In the genomic region with DNA sequence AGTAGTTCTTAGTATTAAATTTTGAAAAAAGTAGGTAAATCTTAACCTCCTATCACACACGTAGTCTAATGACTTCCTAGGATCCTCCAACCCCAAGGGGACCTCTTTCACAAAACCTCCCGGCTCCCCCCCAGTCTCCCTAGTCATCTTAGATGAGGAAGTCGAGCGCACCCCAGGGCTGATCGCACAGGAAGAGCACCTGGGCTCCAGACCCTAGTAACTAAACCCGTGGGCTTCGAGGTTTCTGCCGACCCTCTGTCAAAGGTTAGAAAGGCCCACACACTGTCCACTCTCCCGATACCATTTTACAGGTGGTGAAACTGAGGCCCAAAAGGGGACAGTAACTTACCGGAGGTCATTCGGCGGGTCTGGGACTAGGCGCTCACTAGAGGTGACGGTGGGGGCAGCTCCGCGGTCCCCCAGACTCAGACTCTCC, we compare ENCODE assay signal across 7 cellular contexts. TPM values are rescaled to one million over a fixed set of nuclear protein-coding genes. Genes with fewer than 3 reads are reported as not detected.
DNase-seq lines count a peak whose midpoint lies in the region; ATAC-seq and FAIRE-seq lines count a peak whose summit lies in the region.

No MANE protein-coding gene starts in this region.

- ATAC-seq in GM18867 (IDR thresholded peaks at IDR 0.05; ENCODE audit: unreplicated experiment) = peak; percentile 13
- ATAC-seq in HG03095 (IDR thresholded peaks at IDR 0.05; ENCODE audit: unreplicated experiment) = peak; percentile 11

- no peak for FAIRE-seq in small intestine (lab: Jason Lieb, UNC)

- peak; percentile 66 for DNase-seq in RPMI8226
- DNase-seq in iPS DF 6.9 (ENCODE audit: low read depth, low spot score) = no peak
- peak; percentile 49 for DNase-seq in small intestine
- no peak for DNase-seq in OCI-M2 (lab: John Stamatoyannopoulos, UW; ENCODE audit: unreplicated experiment)

- WGBS in iPS DF 6.9 (ENCODE audit: insufficient coverage, insufficient read length) = no CpG with 5 or more reads among the region's 16 CpGs
- 0 to 1% (median 0%) methylated on average over 15 to 16 of the region's 16 CpGs for WGBS in small intestine, 3 donors

- H3K4me1 ChIP-seq in iPS DF 6.9 (ENCODE audit: control insufficient read depth, insufficient read depth, low read length) = peaks cover 2% of the 10 kb centered on the region; the same call in 1 of the 2 replicates
- H3K4me1 ChIP-seq in small intestine (ENCODE audit: control insufficient read depth in 2 of 2, insufficient read depth in 1 of 2, low read depth in 1 of 2, low read length in 1 of 2) = peaks cover 3 to 8% of the 10 kb centered on the region in 2 donors

- H3K27ac ChIP-seq in angular gyrus (ENCODE audit: low read depth, low read length) (peak overlapping the region; percentile 79), iPS DF 6.9 (ENCODE audit: low read length) (no peak overlapping the region), small intestine (ENCODE audit: low read depth in 1 of 2, low read length in 1 of 2) (peak overlapping the region; percentile 79 to 86)

- H3K9me3 ChIP-seq in iPS DF 6.9 (ENCODE audit: control insufficient read depth, insufficient read depth, low read length) (no peaks in the 10 kb centered on the region), small intestine (ENCODE audit: control insufficient read depth, low read depth) (no peaks in the 10 kb centered on the region)

- H3K36me3 ChIP-seq in iPS DF 6.9 (ENCODE audit: control insufficient read depth, insufficient read depth, low read length) (peaks cover 7% of the 10 kb centered on the region; the same call in 1 of the 2 replicates), small intestine (ENCODE audit: control insufficient read depth in 2 of 2, insufficient read depth in 2 of 2, low read length in 2 of 2) (peaks cover 7% of the 10 kb centered on the region in 2 donors)

- H3K4me3 ChIP-seq in iPS DF 6.9 (ENCODE audit: low read length) (peak overlapping the region; percentile 77), small intestine (ENCODE audit: low read depth in 1 of 2, low read length in 2 of 2) (peak overlapping the region; percentile 52 to 79)

- H3K27me3 ChIP-seq in iPS DF 6.9 (ENCODE audit: control insufficient read depth, insufficient read depth, low read length) (no peaks in the 10 kb centered on the region), small intestine (ENCODE audit: control insufficient read depth in 2 of 2, insufficient read depth in 2 of 2, low read length in 2 of 2) (no peaks in the 10 kb centered on the region)

RNA-seq across cellular contexts. Expression of a gene that starts 0.3 kb away (rescaled TPM):
- 10 to 100 TPM; 17.0 to 27.1 (median 17.9) TPM for polyA plus RNA-seq in small intestine

RNA-seq across cellular contexts. Expression of a gene that starts 0.6 kb away (rescaled TPM):
- 1 to 10 TPM; 5.1 to 9.7 (median 8.4) TPM for polyA plus RNA-seq in small intestine

RNA-seq across cellular contexts. Expression of a gene that starts 11.0 kb away (rescaled TPM):
- under 1 TPM; 0.04 to 0.67 (median 0.27) TPM for polyA plus RNA-seq in small intestine

Comparison
In these comparisons a context has a peak if more than half of its experiments do, and no peak if none do; other contexts are left out.
1. DNase-seq: peak in RPMI8226 (single experiment) and small intestine (single experiment); none in iPS DF 6.9 (single experiment) and OCI-M2 (single experiment).